15 cellular contexts compared by ENCODE assay signal in the genomic region with DNA sequence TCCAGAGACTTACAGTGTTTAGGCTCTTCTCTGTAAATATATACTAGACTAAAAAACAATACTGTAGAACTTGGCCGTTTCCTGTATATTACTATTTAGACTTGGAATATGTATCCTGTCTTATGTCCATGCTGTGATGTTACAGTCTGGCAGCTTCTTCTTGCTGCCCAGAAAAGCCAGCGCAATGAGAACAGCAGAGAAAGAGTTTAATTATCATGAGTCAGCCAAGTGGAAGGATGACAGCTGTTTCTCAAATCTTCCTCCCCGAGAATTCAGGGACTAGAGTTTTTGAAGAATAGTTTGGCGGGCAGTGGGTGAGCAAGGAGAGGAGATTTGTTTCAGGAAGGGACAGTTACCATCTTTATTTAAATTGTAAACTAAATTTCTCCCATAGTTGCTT.
"Had no signal": no experiment of that assay in that cellular context is flagged by ENCODE, and none has a peak within 500 bp of the region (broad histone marks: within the 10 kb centered on the region; RNA-seq: fewer than 3 reads in every experiment).

No MANE protein-coding gene starts in this region.

- DNase-seq: activated CD4-positive, alpha-beta T cell treated with anti-CD3 and anti-CD28 coated beads for 36 hours; activated CD8-positive, alpha-beta memory T cell treated with anti-CD3 and anti-CD28 coated beads, Interleukin-2, amount 50 U/mL, for 4 hours; activated CD8-positive, alpha-beta T cell treated with anti-CD3 and anti-CD28 coated beads for 36 hours; activated T-cell treated with anti-CD3 and anti-CD28 coated beads, Interleukin-2, amount 50 U/mL, for 72 hours; effector memory CD4-positive, alpha-beta T cell; left lung; pancreas; stimulated activated CD4-positive, alpha-beta T cell treated with anti-CD3 and anti-CD28 coated beads, Interleukin-4, amount 100 ng/mL, for 4 hours; stomach; T-cell; WERI-Rb-1 had no signal

- H3K4me3 ChIP-seq: ascending aorta, cardiac muscle cell, coronary artery, left lung, pancreas, skin epidermis, stomach had no signal

- ATAC-seq: activated CD4-positive, alpha-beta T cell treated with anti-CD3 and anti-CD28 coated beads for 36 hours; activated CD8-positive, alpha-beta T cell treated with anti-CD3 and anti-CD28 coated beads for 36 hours; activated T-cell treated with anti-CD3 and anti-CD28 coated beads, Interleukin-2, amount 50 U/mL, for 72 hours; left lung; pancreas; T-cell had no signal
